Comparison of ENCODE assay signal across 1 cellular context in genomic region chr1:121522061-121522759, GRCh38.
TF ChIP-seq lines count a peak whose summit lies in the region.

No MANE protein-coding gene starts in this region.

TF ChIP-seq in HepG2, 621 proteins besides CTCF, POLR2A, EP300 and RAD21 (continued from another document and continues in another):
- no peak for TF ChIP-seq E2F2 (CRISPR knock-in tag; IDR thresholded peaks at IDR 0.05; ENCODE audit: borderline replicate concordance)
- no peak for TF ChIP-seq PRDM15 (CRISPR knock-in tag; IDR thresholded peaks at IDR 0.05)
- TF ChIP-seq GATAD2A (CRISPR knock-in tag; IDR thresholded peaks at IDR 0.05): peak; percentile 96
- no peak for TF ChIP-seq ZNF749 (CRISPR knock-in tag; IDR thresholded peaks at IDR 0.05; ENCODE audit: borderline replicate concordance)
- TF ChIP-seq ZFP90 (CRISPR knock-in tag; IDR thresholded peaks at IDR 0.05; ENCODE audit: borderline replicate concordance): peak; percentile 97
- TF ChIP-seq KDM1A (CRISPR knock-in tag; IDR thresholded peaks at IDR 0.05): 0 out of 2 replicates have a peak, but pooled peaks have one; percentile 34
- TF ChIP-seq, protein P1, sequence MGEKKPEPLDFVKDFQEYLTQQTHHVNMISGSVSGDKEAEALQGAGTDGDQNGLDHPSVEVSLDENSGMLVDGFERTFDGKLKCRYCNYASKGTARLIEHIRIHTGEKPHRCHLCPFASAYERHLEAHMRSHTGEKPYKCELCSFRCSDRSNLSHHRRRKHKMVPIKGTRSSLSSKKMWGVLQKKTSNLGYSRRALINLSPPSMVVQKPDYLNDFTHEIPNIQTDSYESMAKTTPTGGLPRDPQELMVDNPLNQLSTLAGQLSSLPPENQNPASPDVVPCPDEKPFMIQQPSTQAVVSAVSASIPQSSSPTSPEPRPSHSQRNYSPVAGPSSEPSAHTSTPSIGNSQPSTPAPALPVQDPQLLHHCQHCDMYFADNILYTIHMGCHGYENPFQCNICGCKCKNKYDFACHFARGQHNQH (CRISPR knock-in tag; IDR thresholded peaks at IDR 0.05): peak; percentile 76
- no peak for TF ChIP-seq ZBTB4 (CRISPR knock-in tag; IDR thresholded peaks at IDR 0.05; ENCODE audit: borderline replicate concordance)
- TF ChIP-seq, protein P2, sequence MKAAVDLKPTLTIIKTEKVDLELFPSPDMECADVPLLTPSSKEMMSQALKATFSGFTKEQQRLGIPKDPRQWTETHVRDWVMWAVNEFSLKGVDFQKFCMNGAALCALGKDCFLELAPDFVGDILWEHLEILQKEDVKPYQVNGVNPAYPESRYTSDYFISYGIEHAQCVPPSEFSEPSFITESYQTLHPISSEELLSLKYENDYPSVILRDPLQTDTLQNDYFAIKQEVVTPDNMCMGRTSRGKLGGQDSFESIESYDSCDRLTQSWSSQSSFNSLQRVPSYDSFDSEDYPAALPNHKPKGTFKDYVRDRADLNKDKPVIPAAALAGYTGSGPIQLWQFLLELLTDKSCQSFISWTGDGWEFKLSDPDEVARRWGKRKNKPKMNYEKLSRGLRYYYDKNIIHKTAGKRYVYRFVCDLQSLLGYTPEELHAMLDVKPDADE (CRISPR knock-in tag; IDR thresholded peaks at IDR 0.05): no peak
- peak; percentile 67; the same call in 1 of the 2 replicates for TF ChIP-seq HOXA3 (CRISPR knock-in tag; IDR thresholded peaks at IDR 0.05)
- peak; percentile 52; the same call in 1 of the 2 replicates for TF ChIP-seq GATA4 (IDR thresholded peaks at IDR 0.05; ENCODE audit: borderline replicate concordance, low read depth)
- TF ChIP-seq, protein P3, sequence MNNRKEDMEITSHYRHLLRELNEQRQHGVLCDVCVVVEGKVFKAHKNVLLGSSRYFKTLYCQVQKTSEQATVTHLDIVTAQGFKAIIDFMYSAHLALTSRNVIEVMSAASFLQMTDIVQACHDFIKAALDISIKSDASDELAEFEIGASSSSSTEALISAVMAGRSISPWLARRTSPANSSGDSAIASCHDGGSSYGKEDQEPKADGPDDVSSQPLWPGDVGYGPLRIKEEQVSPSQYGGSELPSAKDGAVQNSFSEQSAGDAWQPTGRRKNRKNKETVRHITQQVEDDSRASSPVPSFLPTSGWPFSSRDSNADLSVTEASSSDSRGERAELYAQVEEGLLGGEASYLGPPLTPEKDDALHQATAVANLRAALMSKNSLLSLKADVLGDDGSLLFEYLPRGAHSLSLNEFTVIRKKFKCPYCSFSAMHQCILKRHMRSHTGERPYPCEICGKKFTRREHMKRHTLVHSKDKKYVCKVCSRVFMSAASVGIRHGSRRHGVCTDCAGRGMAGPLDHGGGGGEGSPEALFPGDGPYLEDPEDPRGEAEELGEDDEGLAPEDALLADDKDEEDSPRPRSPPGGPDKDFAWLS (CRISPR knock-in tag; IDR thresholded peaks at IDR 0.05; ENCODE audit: borderline replicate concordance): no peak
- TF ChIP-seq ZFP62 (CRISPR knock-in tag; IDR thresholded peaks at IDR 0.05): no peak
- no peak for TF ChIP-seq MBD4 (IDR thresholded peaks at IDR 0.05; ENCODE audit: borderline replicate concordance, low read length)
- TF ChIP-seq, protein P4, sequence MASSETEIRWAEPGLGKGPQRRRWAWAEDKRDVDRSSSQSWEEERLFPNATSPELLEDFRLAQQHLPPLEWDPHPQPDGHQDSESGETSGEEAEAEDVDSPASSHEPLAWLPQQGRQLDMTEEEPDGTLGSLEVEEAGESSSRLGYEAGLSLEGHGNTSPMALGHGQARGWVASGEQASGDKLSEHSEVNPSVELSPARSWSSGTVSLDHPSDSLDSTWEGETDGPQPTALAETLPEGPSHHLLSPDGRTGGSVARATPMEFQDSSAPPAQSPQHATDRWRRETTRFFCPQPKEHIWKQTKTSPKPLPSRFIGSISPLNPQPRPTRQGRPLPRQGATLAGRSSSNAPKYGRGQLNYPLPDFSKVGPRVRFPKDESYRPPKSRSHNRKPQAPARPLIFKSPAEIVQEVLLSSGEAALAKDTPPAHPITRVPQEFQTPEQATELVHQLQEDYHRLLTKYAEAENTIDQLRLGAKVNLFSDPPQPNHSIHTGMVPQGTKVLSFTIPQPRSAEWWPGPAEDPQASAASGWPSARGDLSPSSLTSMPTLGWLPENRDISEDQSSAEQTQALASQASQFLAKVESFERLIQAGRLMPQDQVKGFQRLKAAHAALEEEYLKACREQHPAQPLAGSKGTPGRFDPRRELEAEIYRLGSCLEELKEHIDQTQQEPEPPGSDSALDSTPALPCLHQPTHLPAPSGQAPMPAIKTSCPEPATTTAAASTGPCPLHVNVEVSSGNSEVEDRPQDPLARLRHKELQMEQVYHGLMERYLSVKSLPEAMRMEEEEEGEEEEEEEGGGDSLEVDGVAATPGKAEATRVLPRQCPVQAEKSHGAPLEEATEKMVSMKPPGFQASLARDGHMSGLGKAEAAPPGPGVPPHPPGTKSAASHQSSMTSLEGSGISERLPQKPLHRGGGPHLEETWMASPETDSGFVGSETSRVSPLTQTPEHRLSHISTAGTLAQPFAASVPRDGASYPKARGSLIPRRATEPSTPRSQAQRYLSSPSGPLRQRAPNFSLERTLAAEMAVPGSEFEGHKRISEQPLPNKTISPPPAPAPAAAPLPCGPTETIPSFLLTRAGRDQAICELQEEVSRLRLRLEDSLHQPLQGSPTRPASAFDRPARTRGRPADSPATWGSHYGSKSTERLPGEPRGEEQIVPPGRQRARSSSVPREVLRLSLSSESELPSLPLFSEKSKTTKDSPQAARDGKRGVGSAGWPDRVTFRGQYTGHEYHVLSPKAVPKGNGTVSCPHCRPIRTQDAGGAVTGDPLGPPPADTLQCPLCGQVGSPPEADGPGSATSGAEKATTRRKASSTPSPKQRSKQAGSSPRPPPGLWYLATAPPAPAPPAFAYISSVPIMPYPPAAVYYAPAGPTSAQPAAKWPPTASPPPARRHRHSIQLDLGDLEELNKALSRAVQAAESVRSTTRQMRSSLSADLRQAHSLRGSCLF (CRISPR knock-in tag; IDR thresholded peaks at IDR 0.05; ENCODE audit: borderline replicate concordance): no peak
- TF ChIP-seq DBP (CRISPR knock-in tag; IDR thresholded peaks at IDR 0.05; ENCODE audit: not compliant biosample characterization): no peak
- no peak for TF ChIP-seq ZMAT3 (CRISPR knock-in tag; conservative IDR thresholded peaks at IDR 0.05)
- no peak for TF ChIP-seq MAFF (IDR thresholded peaks at IDR 0.05; ENCODE audit: low read depth, low read length)
- TF ChIP-seq, protein P5, sequence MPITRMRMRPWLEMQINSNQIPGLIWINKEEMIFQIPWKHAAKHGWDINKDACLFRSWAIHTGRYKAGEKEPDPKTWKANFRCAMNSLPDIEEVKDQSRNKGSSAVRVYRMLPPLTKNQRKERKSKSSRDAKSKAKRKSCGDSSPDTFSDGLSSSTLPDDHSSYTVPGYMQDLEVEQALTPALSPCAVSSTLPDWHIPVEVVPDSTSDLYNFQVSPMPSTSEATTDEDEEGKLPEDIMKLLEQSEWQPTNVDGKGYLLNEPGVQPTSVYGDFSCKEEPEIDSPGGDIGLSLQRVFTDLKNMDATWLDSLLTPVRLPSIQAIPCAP (CRISPR knock-in tag; IDR thresholded peaks at IDR 0.05; ENCODE audit: low read depth): no peak
- peak; percentile 95 for TF ChIP-seq CEBPG (CRISPR knock-in tag; IDR thresholded peaks at IDR 0.05)
- no peak for TF ChIP-seq ZFP91 (CRISPR knock-in tag; IDR thresholded peaks at IDR 0.05; ENCODE audit: borderline replicate concordance)
- 0 out of 2 replicates have a peak, but pooled peaks have one; percentile 29 for TF ChIP-seq ZNF414 (CRISPR knock-in tag; IDR thresholded peaks at IDR 0.05)
- no peak for TF ChIP-seq ZNF333 (CRISPR knock-in tag; IDR thresholded peaks at IDR 0.05; ENCODE audit: borderline replicate concordance)
- TF ChIP-seq PHF21A (CRISPR knock-in tag; IDR thresholded peaks at IDR 0.05): peak; percentile 93
- peak; percentile 87; the same call in 1 of the 2 replicates for TF ChIP-seq ZNF557 (CRISPR knock-in tag; IDR thresholded peaks at IDR 0.05)
- no peak for TF ChIP-seq ZNF619 (CRISPR knock-in tag; IDR thresholded peaks at IDR 0.05)
- no peak for TF ChIP-seq MZF1 (CRISPR knock-in tag; IDR thresholded peaks at IDR 0.05; ENCODE audit: borderline replicate concordance)
- TF ChIP-seq SNRNP70 (IDR thresholded peaks at IDR 0.05; ENCODE audit: low read depth, low read length): no peak
- 0 out of 2 replicates have a peak, but pooled peaks have one; percentile 49 for TF ChIP-seq ZNF691 (CRISPR knock-in tag; IDR thresholded peaks at IDR 0.05; ENCODE audit: borderline replicate concordance, low read depth)
- no peak for TF ChIP-seq TEAD2 (CRISPR knock-in tag; IDR thresholded peaks at IDR 0.05)
